ENCODE assay signal across 1 cellular context in the genomic region with DNA sequence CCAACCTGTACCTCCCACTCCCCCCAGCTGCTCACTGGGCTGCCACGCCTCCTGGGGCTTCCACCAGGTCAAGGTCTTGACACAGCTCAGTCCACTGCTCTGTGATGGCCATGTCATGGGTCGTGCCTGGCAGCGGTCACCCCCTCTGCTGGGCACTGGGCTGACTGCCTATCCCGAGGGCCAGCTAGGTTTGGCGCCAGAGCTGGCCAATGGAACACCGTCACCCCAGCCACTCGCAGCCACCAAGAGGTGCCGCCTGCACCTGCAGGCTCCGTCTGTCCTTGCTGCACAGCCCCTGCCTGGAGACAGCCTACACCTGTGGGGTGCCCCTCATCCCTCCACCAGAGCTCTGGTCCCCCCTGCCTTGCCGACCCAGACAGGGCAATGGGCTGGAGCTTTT.
TF ChIP-seq lines count a peak whose summit lies in the region.

No MANE protein-coding gene starts in this region.

TF ChIP-seq in HepG2, 621 proteins besides CTCF, POLR2A, EP300 and RAD21 (continued from another document and continues in another):
- no peak for TF ChIP-seq CREB3 (CRISPR knock-in tag; IDR thresholded peaks at IDR 0.05)
- no peak for TF ChIP-seq HNRNPH1 (optimal IDR thresholded peaks at IDR 0.05; ENCODE audit: low read depth, low read length)
- TF ChIP-seq MLXIP (CRISPR knock-in tag; IDR thresholded peaks at IDR 0.05; ENCODE audit: borderline replicate concordance), result no peak
- TF ChIP-seq SRF (IDR thresholded peaks at IDR 0.05; ENCODE audit: low read depth, low read length), result no peak
- TF ChIP-seq SNRNP70 (IDR thresholded peaks at IDR 0.05; ENCODE audit: low read depth, low read length), result no peak
- TF ChIP-seq RXRA (CRISPR knock-in tag; IDR thresholded peaks at IDR 0.05), result peak; percentile 55; the same call in 1 of the 2 replicates
- TF ChIP-seq, protein P1, sequence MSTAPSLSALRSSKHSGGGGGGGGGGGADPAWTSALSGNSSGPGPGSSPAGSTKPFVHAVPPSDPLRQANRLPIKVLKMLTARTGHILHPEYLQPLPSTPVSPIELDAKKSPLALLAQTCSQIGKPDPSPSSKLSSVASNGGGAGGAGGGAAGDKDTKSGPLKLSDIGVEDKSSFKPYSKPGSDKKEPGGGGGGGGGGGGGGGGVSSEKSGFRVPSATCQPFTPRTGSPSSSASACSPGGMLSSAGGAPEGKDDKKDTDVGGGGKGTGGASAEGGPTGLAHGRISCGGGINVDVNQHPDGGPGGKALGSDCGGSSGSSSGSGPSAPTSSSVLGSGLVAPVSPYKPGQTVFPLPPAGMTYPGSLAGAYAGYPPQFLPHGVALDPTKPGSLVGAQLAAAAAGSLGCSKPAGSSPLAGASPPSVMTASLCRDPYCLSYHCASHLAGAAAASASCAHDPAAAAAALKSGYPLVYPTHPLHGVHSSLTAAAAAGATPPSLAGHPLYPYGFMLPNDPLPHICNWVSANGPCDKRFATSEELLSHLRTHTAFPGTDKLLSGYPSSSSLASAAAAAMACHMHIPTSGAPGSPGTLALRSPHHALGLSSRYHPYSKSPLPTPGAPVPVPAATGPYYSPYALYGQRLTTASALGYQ (CRISPR knock-in tag; IDR thresholded peaks at IDR 0.05), result no peak
- peak; percentile 66; the same call in 1 of the 2 replicates for TF ChIP-seq ZNF788 (CRISPR knock-in tag; IDR thresholded peaks at IDR 0.05; ENCODE audit: borderline replicate concordance)
- TF ChIP-seq KLF6 (CRISPR knock-in tag; IDR thresholded peaks at IDR 0.05), result no peak
- no peak for TF ChIP-seq TP53 (CRISPR knock-in tag; conservative IDR thresholded peaks at IDR 0.05)
- TF ChIP-seq ZNF619 (CRISPR knock-in tag; IDR thresholded peaks at IDR 0.05), result no peak
- TF ChIP-seq EEA1 (CRISPR knock-in tag; IDR thresholded peaks at IDR 0.05; ENCODE audit: borderline replicate concordance), result no peak
- no peak for TF ChIP-seq ZNF124 (CRISPR knock-in tag; IDR thresholded peaks at IDR 0.05)
- no peak for TF ChIP-seq MEIS2 (CRISPR knock-in tag; IDR thresholded peaks at IDR 0.05)
- peak; percentile 20; the same call in 1 of the 2 replicates for TF ChIP-seq HNF4A (CRISPR knock-in tag; IDR thresholded peaks at IDR 0.05)
- TF ChIP-seq ZNF660 (CRISPR knock-in tag; IDR thresholded peaks at IDR 0.05; ENCODE audit: borderline replicate concordance, low read depth), result no peak
- peak; percentile 64 for TF ChIP-seq NR2C2 (CRISPR knock-in tag; IDR thresholded peaks at IDR 0.05; ENCODE audit: borderline replicate concordance)
- TF ChIP-seq, protein P2, sequence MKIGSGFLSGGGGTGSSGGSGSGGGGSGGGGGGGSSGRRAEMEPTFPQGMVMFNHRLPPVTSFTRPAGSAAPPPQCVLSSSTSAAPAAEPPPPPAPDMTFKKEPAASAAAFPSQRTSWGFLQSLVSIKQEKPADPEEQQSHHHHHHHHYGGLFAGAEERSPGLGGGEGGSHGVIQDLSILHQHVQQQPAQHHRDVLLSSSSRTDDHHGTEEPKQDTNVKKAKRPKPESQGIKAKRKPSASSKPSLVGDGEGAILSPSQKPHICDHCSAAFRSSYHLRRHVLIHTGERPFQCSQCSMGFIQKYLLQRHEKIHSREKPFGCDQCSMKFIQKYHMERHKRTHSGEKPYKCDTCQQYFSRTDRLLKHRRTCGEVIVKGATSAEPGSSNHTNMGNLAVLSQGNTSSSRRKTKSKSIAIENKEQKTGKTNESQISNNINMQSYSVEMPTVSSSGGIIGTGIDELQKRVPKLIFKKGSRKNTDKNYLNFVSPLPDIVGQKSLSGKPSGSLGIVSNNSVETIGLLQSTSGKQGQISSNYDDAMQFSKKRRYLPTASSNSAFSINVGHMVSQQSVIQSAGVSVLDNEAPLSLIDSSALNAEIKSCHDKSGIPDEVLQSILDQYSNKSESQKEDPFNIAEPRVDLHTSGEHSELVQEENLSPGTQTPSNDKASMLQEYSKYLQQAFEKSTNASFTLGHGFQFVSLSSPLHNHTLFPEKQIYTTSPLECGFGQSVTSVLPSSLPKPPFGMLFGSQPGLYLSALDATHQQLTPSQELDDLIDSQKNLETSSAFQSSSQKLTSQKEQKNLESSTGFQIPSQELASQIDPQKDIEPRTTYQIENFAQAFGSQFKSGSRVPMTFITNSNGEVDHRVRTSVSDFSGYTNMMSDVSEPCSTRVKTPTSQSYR (CRISPR knock-in tag; IDR thresholded peaks at IDR 0.05; ENCODE audit: borderline replicate concordance), result no peak
- TF ChIP-seq ZNF232 (CRISPR knock-in tag; IDR thresholded peaks at IDR 0.05; ENCODE audit: borderline replicate concordance), result no peak
- TF ChIP-seq MIER2 (CRISPR knock-in tag; IDR thresholded peaks at IDR 0.05), result no peak
- 0 out of 2 replicates have a peak, but pooled peaks have one; percentile 52 for TF ChIP-seq ZNF563 (CRISPR knock-in tag; IDR thresholded peaks at IDR 0.05)
- 0 out of 2 replicates have a peak, but pooled peaks have one; percentile 17 for TF ChIP-seq ESRRA (CRISPR knock-in tag; IDR thresholded peaks at IDR 0.05; ENCODE audit: low read depth)
- no peak for TF ChIP-seq CBFB (CRISPR knock-in tag; IDR thresholded peaks at IDR 0.05)
- TF ChIP-seq ZZZ3 (CRISPR knock-in tag; IDR thresholded peaks at IDR 0.05; ENCODE audit: borderline replicate concordance), result no peak
- TF ChIP-seq, protein P3, sequence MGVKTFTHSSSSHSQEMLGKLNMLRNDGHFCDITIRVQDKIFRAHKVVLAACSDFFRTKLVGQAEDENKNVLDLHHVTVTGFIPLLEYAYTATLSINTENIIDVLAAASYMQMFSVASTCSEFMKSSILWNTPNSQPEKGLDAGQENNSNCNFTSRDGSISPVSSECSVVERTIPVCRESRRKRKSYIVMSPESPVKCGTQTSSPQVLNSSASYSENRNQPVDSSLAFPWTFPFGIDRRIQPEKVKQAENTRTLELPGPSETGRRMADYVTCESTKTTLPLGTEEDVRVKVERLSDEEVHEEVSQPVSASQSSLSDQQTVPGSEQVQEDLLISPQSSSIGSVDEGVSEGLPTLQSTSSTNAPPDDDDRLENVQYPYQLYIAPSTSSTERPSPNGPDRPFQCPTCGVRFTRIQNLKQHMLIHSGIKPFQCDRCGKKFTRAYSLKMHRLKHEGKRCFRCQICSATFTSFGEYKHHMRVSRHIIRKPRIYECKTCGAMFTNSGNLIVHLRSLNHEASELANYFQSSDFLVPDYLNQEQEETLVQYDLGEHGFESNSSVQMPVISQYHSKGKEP (CRISPR knock-in tag; IDR thresholded peaks at IDR 0.05), result no peak
- no peak for TF ChIP-seq JUN (CRISPR knock-in tag; IDR thresholded peaks at IDR 0.05)
- no peak for TF ChIP-seq DPF2 (CRISPR knock-in tag; IDR thresholded peaks at IDR 0.05; ENCODE audit: borderline replicate concordance, low read depth)
- TF ChIP-seq, protein P4, sequence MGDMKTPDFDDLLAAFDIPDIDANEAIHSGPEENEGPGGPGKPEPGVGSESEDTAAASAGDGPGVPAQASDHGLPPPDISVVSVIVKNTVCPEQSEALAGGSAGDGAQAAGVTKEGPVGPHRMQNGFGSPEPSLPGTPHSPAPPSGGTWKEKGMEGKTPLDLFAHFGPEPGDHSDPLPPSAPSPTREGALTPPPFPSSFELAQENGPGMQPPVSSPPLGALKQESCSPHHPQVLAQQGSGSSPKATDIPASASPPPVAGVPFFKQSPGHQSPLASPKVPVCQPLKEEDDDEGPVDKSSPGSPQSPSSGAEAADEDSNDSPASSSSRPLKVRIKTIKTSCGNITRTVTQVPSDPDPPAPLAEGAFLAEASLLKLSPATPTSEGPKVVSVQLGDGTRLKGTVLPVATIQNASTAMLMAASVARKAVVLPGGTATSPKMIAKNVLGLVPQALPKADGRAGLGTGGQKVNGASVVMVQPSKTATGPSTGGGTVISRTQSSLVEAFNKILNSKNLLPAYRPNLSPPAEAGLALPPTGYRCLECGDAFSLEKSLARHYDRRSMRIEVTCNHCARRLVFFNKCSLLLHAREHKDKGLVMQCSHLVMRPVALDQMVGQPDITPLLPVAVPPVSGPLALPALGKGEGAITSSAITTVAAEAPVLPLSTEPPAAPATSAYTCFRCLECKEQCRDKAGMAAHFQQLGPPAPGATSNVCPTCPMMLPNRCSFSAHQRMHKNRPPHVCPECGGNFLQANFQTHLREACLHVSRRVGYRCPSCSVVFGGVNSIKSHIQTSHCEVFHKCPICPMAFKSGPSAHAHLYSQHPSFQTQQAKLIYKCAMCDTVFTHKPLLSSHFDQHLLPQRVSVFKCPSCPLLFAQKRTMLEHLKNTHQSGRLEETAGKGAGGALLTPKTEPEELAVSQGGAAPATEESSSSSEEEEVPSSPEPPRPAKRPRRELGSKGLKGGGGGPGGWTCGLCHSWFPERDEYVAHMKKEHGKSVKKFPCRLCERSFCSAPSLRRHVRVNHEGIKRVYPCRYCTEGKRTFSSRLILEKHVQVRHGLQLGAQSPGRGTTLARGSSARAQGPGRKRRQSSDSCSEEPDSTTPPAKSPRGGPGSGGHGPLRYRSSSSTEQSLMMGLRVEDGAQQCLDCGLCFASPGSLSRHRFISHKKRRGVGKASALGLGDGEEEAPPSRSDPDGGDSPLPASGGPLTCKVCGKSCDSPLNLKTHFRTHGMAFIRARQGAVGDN (CRISPR knock-in tag; IDR thresholded peaks at IDR 0.05), result peak; percentile 64
- no peak for TF ChIP-seq HCFC1 (IDR thresholded peaks at IDR 0.05; ENCODE audit: low read depth, low read length)
- no peak for TF ChIP-seq TIGD3 (CRISPR knock-in tag; IDR thresholded peaks at IDR 0.05; ENCODE audit: borderline replicate concordance)
- TF ChIP-seq ZNF30 (CRISPR knock-in tag; IDR thresholded peaks at IDR 0.05), result no peak
- TF ChIP-seq ZNF792 (CRISPR knock-in tag; IDR thresholded peaks at IDR 0.05), result no peak
- TF ChIP-seq ZNF350 (CRISPR knock-in tag; IDR thresholded peaks at IDR 0.05; ENCODE audit: borderline replicate concordance, low read depth), result no peak
- no peak for TF ChIP-seq ETV5 (CRISPR knock-in tag; IDR thresholded peaks at IDR 0.05; ENCODE audit: borderline replicate concordance)
- no peak for TF ChIP-seq ZNF335 (CRISPR knock-in tag; IDR thresholded peaks at IDR 0.05)
- TF ChIP-seq HNRNPL (IDR thresholded peaks at IDR 0.05; ENCODE audit: low read depth, low read length), result peak; percentile 92
- no peak for TF ChIP-seq NCOA1 (CRISPR knock-in tag; IDR thresholded peaks at IDR 0.05)
- TF ChIP-seq ZNF614 (CRISPR knock-in tag; IDR thresholded peaks at IDR 0.05; ENCODE audit: borderline replicate concordance), result no peak
- no peak for TF ChIP-seq MAF1 (CRISPR knock-in tag; IDR thresholded peaks at IDR 0.05; ENCODE audit: borderline replicate concordance)
- TF ChIP-seq ZNF282 (IDR thresholded peaks at IDR 0.05; ENCODE audit: partially characterized antibody), result no peak
- peak; percentile 61; the same call in 1 of the 2 replicates for TF ChIP-seq CENPT (CRISPR knock-in tag; IDR thresholded peaks at IDR 0.05; ENCODE audit: low read depth)
- TF ChIP-seq JUNB (CRISPR knock-in tag; IDR thresholded peaks at IDR 0.05; ENCODE audit: borderline replicate concordance), result no peak
- TF ChIP-seq GTF2F1 (IDR thresholded peaks at IDR 0.05; ENCODE audit: low read length), result no peak
- no peak for TF ChIP-seq BRCA1 (CRISPR knock-in tag; IDR thresholded peaks at IDR 0.05)
- TF ChIP-seq BORCS8-MEF2B (CRISPR knock-in tag; IDR thresholded peaks at IDR 0.05), result no peak
- TF ChIP-seq RFX5 (IDR thresholded peaks at IDR 0.05; ENCODE audit: low read depth, low read length), result peak; percentile 9; the same call in 1 of the 2 replicates
- no peak for TF ChIP-seq HES4 (CRISPR knock-in tag; IDR thresholded peaks at IDR 0.05; ENCODE audit: borderline replicate concordance)
- TF ChIP-seq MYC (CRISPR knock-in tag; IDR thresholded peaks at IDR 0.05; ENCODE audit: borderline replicate concordance), result peak; percentile 36; the same call in 1 of the 2 replicates
- no peak for TF ChIP-seq ZSCAN9 (CRISPR knock-in tag; IDR thresholded peaks at IDR 0.05; ENCODE audit: borderline replicate concordance)
- TF ChIP-seq HOXD1 (CRISPR knock-in tag; IDR thresholded peaks at IDR 0.05), result no peak
- TF ChIP-seq SMARCE1 (IDR thresholded peaks at IDR 0.05; ENCODE audit: borderline replicate concordance), result no peak
